ENCODE assay signal across 8 cellular contexts in genomic region chr22:20206709-20207215, GRCh38. TPM values are rescaled to one million over a fixed set of nuclear protein-coding genes. Genes with fewer than 3 reads are reported as not detected.
A peak's percentile ranks its signal among the peaks of the same experiment; 100 is the strongest.
DNase-seq lines count a peak whose midpoint lies in the region; ATAC-seq and TF ChIP-seq lines count a peak whose summit lies in the region.

No MANE protein-coding gene starts in this region.

- H4K8ac ChIP-seq in trophoblast cell (ENCODE audit: low read depth, low read length): peak overlapping the region; percentile 43

- no peaks in the 10 kb centered on the region for H3K36me3 ChIP-seq in trophoblast cell (ENCODE audit: control insufficient read depth in 1 of 2, insufficient read depth in 2 of 2, low read length in 2 of 2)

- no peak overlapping the region for H3K4ac ChIP-seq in trophoblast cell (ENCODE audit: low read depth, low read length)

- peak overlapping the region; percentile 44 for H2AK5ac ChIP-seq in trophoblast cell (ENCODE audit: low read length)

- no peaks in the 10 kb centered on the region for H3K27me3 ChIP-seq in trophoblast cell (ENCODE audit: insufficient read depth, low read length)

- no peak overlapping the region for H3K9ac ChIP-seq in trophoblast cell (ENCODE audit: low read length)

- H4K12ac ChIP-seq in trophoblast cell (ENCODE audit: low read depth, low read length): no peak overlapping the region

- H2BK120ac ChIP-seq in trophoblast cell (ENCODE audit: insufficient read depth, low read length, poor library complexity): no peak overlapping the region

- peak overlapping the region; percentile 75 for H3K4me3 ChIP-seq in epithelial cell of esophagus (ENCODE audit: low read length)
- H3K4me3 ChIP-seq in trophoblast cell (ENCODE audit: low read depth, low read length): no peak overlapping the region

- peaks cover 8% of the 10 kb centered on the region for H3K79me1 ChIP-seq in trophoblast cell (ENCODE audit: low read length)

- no peak overlapping the region for H3K27ac ChIP-seq in trophoblast cell (ENCODE audit: low read depth, low read length)

- no peak overlapping the region for H3K23ac ChIP-seq in trophoblast cell (ENCODE audit: low read length)

- no CpG with 5 or more reads among the region's 9 CpGs for WGBS in trophoblast cell (ENCODE audit: extremely low coverage, insufficient coverage, insufficient read length)

- no peak overlapping the region for H3K18ac ChIP-seq in trophoblast cell (ENCODE audit: low read length)

- H3K14ac ChIP-seq in trophoblast cell (ENCODE audit: low read length): peak overlapping the region; percentile 23

- no peak for ATAC-seq in HG02970 (IDR thresholded peaks at IDR 0.05; ENCODE audit: low FRiP score, unreplicated experiment)

- H2AFZ ChIP-seq in trophoblast cell (ENCODE audit: insufficient read depth, low read length, poor library complexity): peak overlapping the region; percentile 50

- no peak overlapping the region for H2BK5ac ChIP-seq in trophoblast cell (ENCODE audit: low read depth, low read length, poor library complexity)

- H2BK12ac ChIP-seq in trophoblast cell (ENCODE audit: low read length): peak overlapping the region; percentile 29

- no peaks in the 10 kb centered on the region for H3K79me2 ChIP-seq in trophoblast cell (ENCODE audit: control insufficient read depth, insufficient read depth, low read length, poor library complexity)

- DNase-seq in activated naive CD4-positive, alpha-beta T cell treated with Interleukin-2 at 50 U/mL for 16 hours: peak; percentile 4
- DNase-seq in activated naive CD4-positive, alpha-beta T cell treated with anti-CD3 and anti-CD28 coated beads, Interleukin-2, amount 50 U/mL, for 16 hours: no peak
- DNase-seq in RKO (ENCODE audit: low spot score): peak; percentile 80
- peak; percentile 41 for DNase-seq in epithelial cell of esophagus (ENCODE audit: low read depth)
- no peak for DNase-seq in trophoblast cell
- DNase-seq in CD1c-positive myeloid dendritic cell (ENCODE audit: extremely low spot score): no peak
- DNase-seq in SKM-1 treated with dmso at 0.1 percent for 144 hours (lab: John Stamatoyannopoulos, UW; ENCODE audit: unreplicated experiment): no peak

- no peaks in the 10 kb centered on the region for H3K9me3 ChIP-seq in trophoblast cell (ENCODE audit: insufficient read depth, low read depth, low read length)

- no peak for TF ChIP-seq CTCF in epithelial cell of esophagus (IDR thresholded peaks at IDR 0.05; ENCODE audit: insufficient read depth, low read depth, low read length, missing control alignments)

- no peak overlapping the region for H3K4me2 ChIP-seq in trophoblast cell (ENCODE audit: low read length)

- H4K91ac ChIP-seq in trophoblast cell (ENCODE audit: low read depth, low read length): peak overlapping the region; percentile 58

- peaks cover 30 to 36% of the 10 kb centered on the region in 2 experiments for H3K4me1 ChIP-seq in trophoblast cell (ENCODE audit: control insufficient read depth in 1 of 2, insufficient read depth in 2 of 2, low read length in 2 of 2)

RNA-seq across cellular contexts. Expression of gene CCDC188, which starts 55.9 kb away (rescaled TPM):
- polyA plus RNA-seq in trophoblast cell (2013): not detected in 2 replicates

Comparison
In these comparisons a context has a peak if more than half of its experiments do, and no peak if none do; other contexts are left out.
1. DNase-seq: peak in activated naive CD4-positive, alpha-beta T cell treated with Interleukin-2 at 50 U/mL for 16 hours (single experiment), RKO (single experiment) and epithelial cell of esophagus (single experiment); none in activated naive CD4-positive, alpha-beta T cell treated with anti-CD3 and anti-CD28 coated beads, Interleukin-2, amount 50 U/mL, for 16 hours (single experiment), trophoblast cell (0 of 2), CD1c-positive myeloid dendritic cell (single experiment) and SKM-1 treated with dmso at 0.1 percent for 144 hours (single experiment).